Comparison of ENCODE assay signal across 25 cellular contexts in the genomic region with DNA sequence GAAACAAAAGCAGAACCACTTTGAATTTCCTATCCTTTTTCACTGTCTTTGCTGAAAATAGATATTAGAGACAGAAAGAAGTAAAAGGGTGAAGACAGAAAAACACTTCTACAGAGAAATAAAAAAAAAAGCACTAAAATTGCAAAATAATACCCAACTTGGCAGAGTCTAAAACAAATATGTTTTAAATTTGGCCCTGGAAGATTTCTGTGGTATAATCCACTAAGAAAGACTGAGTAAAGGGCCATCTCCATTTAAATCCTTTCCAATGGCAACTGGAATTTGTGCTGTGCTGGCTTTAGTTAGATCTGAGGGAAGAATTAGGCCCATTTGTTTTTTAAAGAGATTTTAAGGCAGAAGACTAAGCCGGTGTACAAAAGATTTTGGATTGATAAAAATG.
"Had no signal": no experiment of that assay in that cellular context is flagged by ENCODE, and none has a peak within 500 bp of the region (broad histone marks: within the 10 kb centered on the region; RNA-seq: fewer than 3 reads in every experiment).

No MANE protein-coding gene starts in this region.

- H3K27me3 Mint-ChIP-seq: effector memory CD8-positive, alpha-beta T cell; naive thymus-derived CD8-positive, alpha-beta T cell had no signal

- DNase-seq: dermis blood vessel endothelial cell; effector memory CD8-positive, alpha-beta T cell; erythroblast; esophagus squamous epithelium; hypothalamus; immature natural killer cell; islet precursor cell; kidney glomerular epithelial cell; left ventricle myocardium superior; lower lobe of right lung; naive thymus-derived CD8-positive, alpha-beta T cell; nephron progenitor cell; occipital lobe; pancreas; right lobe of liver; stimulated activated CD4-positive, alpha-beta T cell treated with anti-CD3 and anti-CD28 coated beads, Interleukin-2, amount 100 ng/mL, for 24 hours; stimulated activated CD4-positive, alpha-beta T cell treated with anti-CD3 and anti-CD28 coated beads, Interleukin-4, amount 100 ng/mL, for 24 hours; stimulated activated naive CD4-positive, alpha-beta T cell treated with Interleukin-2 at 50 U/mL for 16 hours; stomach; substantia nigra; upper lobe of left lung had no signal

- H3K4me3 Mint-ChIP-seq: effector memory CD8-positive, alpha-beta T cell; immature natural killer cell; naive thymus-derived CD8-positive, alpha-beta T cell; nephron progenitor cell; stimulated activated effector memory CD8-positive, alpha-beta T cell treated with anti-CD3 and anti-CD28 coated beads, Interleukin-12 subunit alpha, Interleukin-12 subunit beta, amount 100 ng/mL, for 72 hours had no signal

- H3K27ac Mint-ChIP-seq: effector memory CD8-positive, alpha-beta T cell; immature natural killer cell; naive thymus-derived CD8-positive, alpha-beta T cell; nephron progenitor cell; stimulated activated effector memory CD8-positive, alpha-beta T cell treated with anti-CD3 and anti-CD28 coated beads, Interleukin-12 subunit alpha, Interleukin-12 subunit beta, amount 100 ng/mL, for 72 hours had no signal

- H3K27me3 ChIP-seq: esophagus squamous epithelium, pancreas, right lobe of liver, stomach, tibial nerve, upper lobe of left lung had no signal

- H3K36me3 ChIP-seq: esophagus squamous epithelium, lower lobe of right lung, pancreas, right lobe of liver, stomach, thoracic aorta, tibial nerve, upper lobe of left lung had no signal

- H3K4me1 ChIP-seq: lower lobe of right lung, pancreas, right lobe of liver, stomach, tibial nerve, upper lobe of left lung had no signal

- H3K4me1 Mint-ChIP-seq: immature natural killer cell; naive thymus-derived CD8-positive, alpha-beta T cell; nephron progenitor cell; stimulated activated effector memory CD8-positive, alpha-beta T cell treated with anti-CD3 and anti-CD28 coated beads, Interleukin-12 subunit alpha, Interleukin-12 subunit beta, amount 100 ng/mL, for 72 hours had no signal

- ATAC-seq: effector memory CD8-positive, alpha-beta T cell; left ventricle myocardium superior; lower lobe of right lung; naive thymus-derived CD8-positive, alpha-beta T cell; pancreas; right lobe of liver; stimulated activated effector memory CD8-positive, alpha-beta T cell treated with anti-CD3 and anti-CD28 coated beads, Interleukin-12 subunit alpha, Interleukin-12 subunit beta, amount 100 ng/mL, for 72 hours had no signal

- H3K36me3 Mint-ChIP-seq: immature natural killer cell; stimulated activated effector memory CD8-positive, alpha-beta T cell treated with anti-CD3 and anti-CD28 coated beads, Interleukin-12 subunit alpha, Interleukin-12 subunit beta, amount 100 ng/mL, for 72 hours had no signal

- H3K27ac ChIP-seq: coronary artery, esophagus squamous epithelium, lower lobe of right lung, pancreas, right lobe of liver, stomach, thoracic aorta, upper lobe of left lung had no signal

- H3K9me3 ChIP-seq: esophagus squamous epithelium, lower lobe of right lung, pancreas, right lobe of liver, thoracic aorta, tibial nerve, upper lobe of left lung had no signal

- H3K4me3 ChIP-seq: coronary artery, esophagus squamous epithelium, lower lobe of right lung, pancreas, right lobe of liver, stomach, thoracic aorta, tibial nerve, upper lobe of left lung had no signal
